ENCODE assay signal across 1 cellular context in genomic region chr9:113011911-113012381, GRCh38.
TF ChIP-seq lines count a peak whose summit lies in the region.

TSS of gene ZNF883 (minus strand) at chr9:113012192.

TF ChIP-seq in HepG2, 621 proteins besides CTCF, POLR2A, EP300 and RAD21 (continued from another document and continues in another):
- TF ChIP-seq ELF4 (CRISPR knock-in tag; IDR thresholded peaks at IDR 0.05; ENCODE audit: borderline replicate concordance), result no peak
- no peak for TF ChIP-seq SALL2 (CRISPR knock-in tag; IDR thresholded peaks at IDR 0.05)
- peak; percentile 47; the same call in 1 of the 2 replicates for TF ChIP-seq ZGPAT (CRISPR knock-in tag; IDR thresholded peaks at IDR 0.05)
- TF ChIP-seq, protein P1, sequence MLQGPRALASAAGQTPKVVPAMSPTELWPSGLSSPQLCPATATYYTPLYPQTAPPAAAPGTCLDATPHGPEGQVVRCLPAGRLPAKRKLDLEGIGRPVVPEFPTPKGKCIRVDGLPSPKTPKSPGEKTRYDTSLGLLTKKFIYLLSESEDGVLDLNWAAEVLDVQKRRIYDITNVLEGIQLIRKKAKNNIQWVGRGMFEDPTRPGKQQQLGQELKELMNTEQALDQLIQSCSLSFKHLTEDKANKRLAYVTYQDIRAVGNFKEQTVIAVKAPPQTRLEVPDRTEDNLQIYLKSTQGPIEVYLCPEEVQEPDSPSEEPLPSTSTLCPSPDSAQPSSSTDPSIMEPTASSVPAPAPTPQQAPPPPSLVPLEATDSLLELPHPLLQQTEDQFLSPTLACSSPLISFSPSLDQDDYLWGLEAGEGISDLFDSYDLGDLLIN (CRISPR knock-in tag; IDR thresholded peaks at IDR 0.05; ENCODE audit: borderline replicate concordance), result no peak
- no peak for TF ChIP-seq ZKSCAN1 (IDR thresholded peaks at IDR 0.05; ENCODE audit: low read length)
- no peak; the same call in 1 of the 2 replicates for TF ChIP-seq FOSL2 (CRISPR knock-in tag; IDR thresholded peaks at IDR 0.05)
- TF ChIP-seq SIX1 (CRISPR knock-in tag; IDR thresholded peaks at IDR 0.05; ENCODE audit: borderline replicate concordance), result no peak
- peak; percentile 89 for TF ChIP-seq ZNF605 (CRISPR knock-in tag; IDR thresholded peaks at IDR 0.05)
- TF ChIP-seq ATF7-NPFF (CRISPR knock-in tag; IDR thresholded peaks at IDR 0.05; ENCODE audit: low read depth), result peak; percentile 32; the same call in 1 of the 2 replicates
- no peak for TF ChIP-seq ERF (CRISPR knock-in tag; IDR thresholded peaks at IDR 0.05)
- no peak for TF ChIP-seq TGIF2 (CRISPR knock-in tag; IDR thresholded peaks at IDR 0.05)
- TF ChIP-seq, protein P2, sequence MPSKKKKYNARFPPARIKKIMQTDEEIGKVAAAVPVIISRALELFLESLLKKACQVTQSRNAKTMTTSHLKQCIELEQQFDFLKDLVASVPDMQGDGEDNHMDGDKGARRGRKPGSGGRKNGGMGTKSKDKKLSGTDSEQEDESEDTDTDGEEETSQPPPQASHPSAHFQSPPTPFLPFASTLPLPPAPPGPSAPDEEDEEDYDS (CRISPR knock-in tag; IDR thresholded peaks at IDR 0.05), result no peak; the same call in 1 of the 2 replicates
- TF ChIP-seq ZNF879 (CRISPR knock-in tag; IDR thresholded peaks at IDR 0.05), result no peak
- TF ChIP-seq, protein P3, sequence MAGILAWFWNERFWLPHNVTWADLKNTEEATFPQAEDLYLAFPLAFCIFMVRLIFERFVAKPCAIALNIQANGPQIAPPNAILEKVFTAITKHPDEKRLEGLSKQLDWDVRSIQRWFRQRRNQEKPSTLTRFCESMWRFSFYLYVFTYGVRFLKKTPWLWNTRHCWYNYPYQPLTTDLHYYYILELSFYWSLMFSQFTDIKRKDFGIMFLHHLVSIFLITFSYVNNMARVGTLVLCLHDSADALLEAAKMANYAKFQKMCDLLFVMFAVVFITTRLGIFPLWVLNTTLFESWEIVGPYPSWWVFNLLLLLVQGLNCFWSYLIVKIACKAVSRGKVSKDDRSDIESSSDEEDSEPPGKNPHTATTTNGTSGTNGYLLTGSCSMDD (CRISPR knock-in tag; IDR thresholded peaks at IDR 0.05), result no peak
- no peak for TF ChIP-seq ZSCAN20 (CRISPR knock-in tag; IDR thresholded peaks at IDR 0.05; ENCODE audit: borderline replicate concordance)
- TF ChIP-seq KLF6 (CRISPR knock-in tag; IDR thresholded peaks at IDR 0.05), result no peak
- TF ChIP-seq ZNF83 (CRISPR knock-in tag; IDR thresholded peaks at IDR 0.05; ENCODE audit: borderline replicate concordance), result no peak
- no peak for TF ChIP-seq ZNF333 (CRISPR knock-in tag; IDR thresholded peaks at IDR 0.05; ENCODE audit: borderline replicate concordance)
- TF ChIP-seq CAMTA2 (CRISPR knock-in tag; IDR thresholded peaks at IDR 0.05; ENCODE audit: borderline replicate concordance), result peak; percentile 37; the same call in 1 of the 2 replicates
- TF ChIP-seq PHF21A (CRISPR knock-in tag; IDR thresholded peaks at IDR 0.05), result 0 out of 2 replicates have a peak, but pooled peaks have one; percentile 50
- TF ChIP-seq, protein P4, sequence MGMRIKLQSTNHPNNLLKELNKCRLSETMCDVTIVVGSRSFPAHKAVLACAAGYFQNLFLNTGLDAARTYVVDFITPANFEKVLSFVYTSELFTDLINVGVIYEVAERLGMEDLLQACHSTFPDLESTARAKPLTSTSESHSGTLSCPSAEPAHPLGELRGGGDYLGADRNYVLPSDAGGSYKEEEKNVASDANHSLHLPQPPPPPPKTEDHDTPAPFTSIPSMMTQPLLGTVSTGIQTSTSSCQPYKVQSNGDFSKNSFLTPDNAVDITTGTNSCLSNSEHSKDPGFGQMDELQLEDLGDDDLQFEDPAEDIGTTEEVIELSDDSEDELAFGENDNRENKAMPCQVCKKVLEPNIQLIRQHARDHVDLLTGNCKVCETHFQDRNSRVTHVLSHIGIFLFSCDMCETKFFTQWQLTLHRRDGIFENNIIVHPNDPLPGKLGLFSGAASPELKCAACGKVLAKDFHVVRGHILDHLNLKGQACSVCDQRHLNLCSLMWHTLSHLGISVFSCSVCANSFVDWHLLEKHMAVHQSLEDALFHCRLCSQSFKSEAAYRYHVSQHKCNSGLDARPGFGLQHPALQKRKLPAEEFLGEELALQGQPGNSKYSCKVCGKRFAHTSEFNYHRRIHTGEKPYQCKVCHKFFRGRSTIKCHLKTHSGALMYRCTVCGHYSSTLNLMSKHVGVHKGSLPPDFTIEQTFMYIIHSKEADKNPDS (CRISPR knock-in tag; IDR thresholded peaks at IDR 0.05), result no peak
- no peak for TF ChIP-seq NFIC (IDR thresholded peaks at IDR 0.05; ENCODE audit: low read length)
- no peak for TF ChIP-seq RFX1 (IDR thresholded peaks at IDR 0.05)
- 0 out of 2 replicates have a peak, but pooled peaks have one; percentile 32 for TF ChIP-seq ZNF431 (CRISPR knock-in tag; IDR thresholded peaks at IDR 0.05; ENCODE audit: borderline replicate concordance, low read depth)
- TF ChIP-seq ZBTB1 (CRISPR knock-in tag; IDR thresholded peaks at IDR 0.05; ENCODE audit: borderline replicate concordance), result no peak
- TF ChIP-seq MLX (CRISPR knock-in tag; IDR thresholded peaks at IDR 0.05), result no peak
- TF ChIP-seq CCDC6 (CRISPR knock-in tag; IDR thresholded peaks at IDR 0.05), result no peak
- no peak for TF ChIP-seq NPAS2 (CRISPR knock-in tag; IDR thresholded peaks at IDR 0.05; ENCODE audit: borderline replicate concordance)
- TF ChIP-seq SRY (CRISPR knock-in tag; IDR thresholded peaks at IDR 0.05), result 0 out of 2 replicates have a peak, but pooled peaks have one; percentile 48
- TF ChIP-seq PRDM15 (CRISPR knock-in tag; IDR thresholded peaks at IDR 0.05), result no peak
- no peak for TF ChIP-seq ZNF468 (CRISPR knock-in tag; IDR thresholded peaks at IDR 0.05)
- TF ChIP-seq ZNF136 (CRISPR knock-in tag; IDR thresholded peaks at IDR 0.05; ENCODE audit: low read depth), result no peak
- TF ChIP-seq TBL1XR1 (IDR thresholded peaks at IDR 0.05; ENCODE audit: borderline replicate concordance, low read length, partially characterized antibody), result no peak
- no peak for TF ChIP-seq MEIS2 (CRISPR knock-in tag; IDR thresholded peaks at IDR 0.05)
- TF ChIP-seq FOXO4 (CRISPR knock-in tag; conservative IDR thresholded peaks at IDR 0.05), result no peak
- no peak for TF ChIP-seq ZNF672 (CRISPR knock-in tag; IDR thresholded peaks at IDR 0.05)
- TF ChIP-seq, protein P5, sequence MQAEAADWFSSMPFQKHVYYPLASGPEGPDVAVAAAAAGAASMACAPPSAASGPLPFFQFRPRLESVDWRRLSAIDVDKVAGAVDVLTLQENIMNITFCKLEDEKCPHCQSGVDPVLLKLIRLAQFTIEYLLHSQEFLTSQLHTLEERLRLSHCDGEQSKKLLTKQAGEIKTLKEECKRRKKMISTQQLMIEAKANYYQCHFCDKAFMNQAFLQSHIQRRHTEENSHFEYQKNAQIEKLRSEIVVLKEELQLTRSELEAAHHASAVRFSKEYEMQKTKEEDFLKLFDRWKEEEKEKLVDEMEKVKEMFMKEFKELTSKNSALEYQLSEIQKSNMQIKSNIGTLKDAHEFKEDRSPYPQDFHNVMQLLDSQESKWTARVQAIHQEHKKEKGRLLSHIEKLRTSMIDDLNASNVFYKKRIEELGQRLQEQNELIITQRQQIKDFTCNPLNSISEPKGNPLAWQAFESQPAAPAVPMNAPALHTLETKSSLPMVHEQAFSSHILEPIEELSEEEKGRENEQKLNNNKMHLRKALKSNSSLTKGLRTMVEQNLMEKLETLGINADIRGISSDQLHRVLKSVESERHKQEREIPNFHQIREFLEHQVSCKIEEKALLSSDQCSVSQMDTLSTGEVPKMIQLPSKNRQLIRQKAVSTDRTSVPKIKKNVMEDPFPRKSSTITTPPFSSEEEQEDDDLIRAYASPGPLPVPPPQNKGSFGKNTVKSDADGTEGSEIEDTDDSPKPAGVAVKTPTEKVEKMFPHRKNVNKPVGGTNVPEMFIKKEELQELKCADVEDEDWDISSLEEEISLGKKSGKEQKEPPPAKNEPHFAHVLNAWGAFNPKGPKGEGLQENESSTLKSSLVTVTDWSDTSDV (CRISPR knock-in tag; IDR thresholded peaks at IDR 0.05), result no peak
- TF ChIP-seq CHD2 (IDR thresholded peaks at IDR 0.05; ENCODE audit: low read depth, low read length), result no peak
- TF ChIP-seq, protein P6, sequence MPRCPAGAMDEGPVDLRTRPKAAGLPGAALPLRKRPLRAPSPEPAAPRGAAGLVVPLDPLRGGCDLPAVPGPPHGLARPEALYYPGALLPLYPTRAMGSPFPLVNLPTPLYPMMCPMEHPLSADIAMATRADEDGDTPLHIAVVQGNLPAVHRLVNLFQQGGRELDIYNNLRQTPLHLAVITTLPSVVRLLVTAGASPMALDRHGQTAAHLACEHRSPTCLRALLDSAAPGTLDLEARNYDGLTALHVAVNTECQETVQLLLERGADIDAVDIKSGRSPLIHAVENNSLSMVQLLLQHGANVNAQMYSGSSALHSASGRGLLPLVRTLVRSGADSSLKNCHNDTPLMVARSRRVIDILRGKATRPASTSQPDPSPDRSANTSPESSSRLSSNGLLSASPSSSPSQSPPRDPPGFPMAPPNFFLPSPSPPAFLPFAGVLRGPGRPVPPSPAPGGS (CRISPR knock-in tag; IDR thresholded peaks at IDR 0.05), result peak; percentile 28; the same call in 1 of the 2 replicates
- no peak for TF ChIP-seq MXI1 (IDR thresholded peaks at IDR 0.05; ENCODE audit: borderline replicate concordance, low read depth, low read length)
- TF ChIP-seq ZNF761 (CRISPR knock-in tag; conservative IDR thresholded peaks at IDR 0.05), result 0 out of 2 replicates have a peak, but pooled peaks have one; percentile 60
- TF ChIP-seq MAFF (IDR thresholded peaks at IDR 0.05; ENCODE audit: low read depth, low read length), result no peak
- TF ChIP-seq ZFP37 (CRISPR knock-in tag; IDR thresholded peaks at IDR 0.05; ENCODE audit: borderline replicate concordance), result no peak
- TF ChIP-seq BRD4 (CRISPR knock-in tag; IDR thresholded peaks at IDR 0.05), result no peak
- 0 out of 2 replicates have a peak, but pooled peaks have one; percentile 37 for TF ChIP-seq ZNF296 (CRISPR knock-in tag; conservative IDR thresholded peaks at IDR 0.05)
- 0 out of 2 replicates have a peak, but pooled peaks have one; percentile 67 for TF ChIP-seq ZNF34 (CRISPR knock-in tag; IDR thresholded peaks at IDR 0.05; ENCODE audit: borderline replicate concordance)
- TF ChIP-seq SRSF1 (optimal IDR thresholded peaks at IDR 0.05; ENCODE audit: low read depth, low read length), result no peak
- no peak for TF ChIP-seq SRSF9 (IDR thresholded peaks at IDR 0.05; ENCODE audit: borderline replicate concordance, insufficient read depth, low read depth, low read length, poor library complexity, severe bottlenecking)
- TF ChIP-seq, protein P7, sequence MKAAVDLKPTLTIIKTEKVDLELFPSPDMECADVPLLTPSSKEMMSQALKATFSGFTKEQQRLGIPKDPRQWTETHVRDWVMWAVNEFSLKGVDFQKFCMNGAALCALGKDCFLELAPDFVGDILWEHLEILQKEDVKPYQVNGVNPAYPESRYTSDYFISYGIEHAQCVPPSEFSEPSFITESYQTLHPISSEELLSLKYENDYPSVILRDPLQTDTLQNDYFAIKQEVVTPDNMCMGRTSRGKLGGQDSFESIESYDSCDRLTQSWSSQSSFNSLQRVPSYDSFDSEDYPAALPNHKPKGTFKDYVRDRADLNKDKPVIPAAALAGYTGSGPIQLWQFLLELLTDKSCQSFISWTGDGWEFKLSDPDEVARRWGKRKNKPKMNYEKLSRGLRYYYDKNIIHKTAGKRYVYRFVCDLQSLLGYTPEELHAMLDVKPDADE (CRISPR knock-in tag; IDR thresholded peaks at IDR 0.05), result no peak
- TF ChIP-seq ZNF792 (CRISPR knock-in tag; IDR thresholded peaks at IDR 0.05), result no peak
- TF ChIP-seq ZNF550 (CRISPR knock-in tag; IDR thresholded peaks at IDR 0.05; ENCODE audit: borderline replicate concordance), result no peak
- TF ChIP-seq ATF1 (CRISPR knock-in tag; IDR thresholded peaks at IDR 0.05), result peak; percentile 42
